In the genomic region with DNA sequence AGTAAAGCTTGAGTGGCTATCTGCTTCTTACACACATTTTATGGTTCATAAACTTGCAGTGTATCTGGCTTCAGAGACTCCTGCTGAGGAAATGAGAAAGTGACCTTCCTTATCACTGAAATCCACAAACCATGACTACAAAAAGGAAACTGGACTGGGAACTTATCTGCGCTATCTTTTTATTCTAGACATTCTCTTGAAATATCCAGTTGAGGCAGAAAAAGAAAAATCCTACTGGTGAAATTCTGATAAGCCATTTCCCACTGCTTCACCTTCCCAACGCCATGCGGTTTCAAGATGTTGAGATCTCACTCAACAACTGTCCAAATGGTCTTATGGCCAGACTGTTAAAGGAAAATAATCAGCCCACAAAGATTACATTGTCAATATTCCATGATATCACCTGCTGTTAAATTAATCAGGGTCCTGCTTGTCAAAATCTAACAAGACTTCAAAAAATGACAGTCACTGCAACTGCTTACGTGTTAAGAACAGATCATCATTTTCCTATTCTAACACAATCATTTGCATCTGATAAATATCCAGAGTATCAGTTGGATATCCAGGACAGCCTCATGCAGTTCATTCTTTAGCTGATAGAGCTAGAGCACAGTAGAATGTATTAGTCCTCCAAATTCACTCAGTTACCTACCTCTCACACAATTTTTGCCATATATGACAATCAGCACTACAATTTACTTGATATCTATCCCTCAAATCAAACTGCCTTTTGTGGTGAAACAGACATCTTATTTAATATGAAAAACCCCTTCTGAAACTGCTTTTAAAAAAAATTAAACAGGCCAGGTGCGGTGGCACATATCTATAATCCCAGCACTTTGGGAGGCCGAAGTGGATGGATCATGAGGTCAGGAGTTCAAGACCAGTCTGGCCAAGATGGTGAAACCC, we compare ENCODE assay signal across 19 cellular contexts.
DNase-seq lines count a peak whose midpoint lies in the region; ATAC-seq and TF ChIP-seq lines count a peak whose summit lies in the region.
"Had no signal": no experiment of that assay in that cellular context is flagged by ENCODE, and none has a peak within 500 bp of the region (broad histone marks: within the 10 kb centered on the region; RNA-seq: fewer than 3 reads in every experiment).

No MANE protein-coding gene starts in this region.

- no peaks in the 10 kb centered on the region for H3K36me3 Mint-ChIP-seq in glutamatergic neuron (ENCODE audit: unreplicated experiment)

- intact Hi-C loops in psoas muscle (cut with DNase I) (no loop called here), spleen (cut with DNase I; ENCODE audit: low total_unique reads) (no loop called here)

- H3K4me2 ChIP-seq in BLaER1 = peak overlapping the region; percentile 59

- WGBS in psoas muscle, 3 donors = 92 to 94% (median 93%) methylated on average over 6 of the region's 6 CpGs
- 74 to 81% (median 78%) methylated on average over 6 of the region's 6 CpGs for WGBS in spleen, 5 donors

- no peak overlapping the region for H3K4me3 Mint-ChIP-seq in glutamatergic neuron (ENCODE audit: unreplicated experiment)

- H3K36me3 ChIP-seq in BLaER1 (no peaks in the 10 kb centered on the region), psoas muscle (ENCODE audit: insufficient read depth in 1 of 2, low read depth in 1 of 2) (no peaks in the 10 kb centered on the region), spleen (no peaks in the 10 kb centered on the region)

- H3K4me1 ChIP-seq in BLaER1 (peaks cover 62% of the 10 kb centered on the region), psoas muscle (no peaks in the 10 kb centered on the region), spleen (peaks cover 0 to 7% (median 0%) of the 10 kb centered on the region in 6 donors)
- H3K4me1 ChIP-seq: Caco-2 had no signal

- H4K20me1 ChIP-seq in BLaER1 = no peaks in the 10 kb centered on the region

- H3K27ac ChIP-seq in BLaER1 (peak overlapping the region; percentile 54), VCaP (peak overlapping the region; percentile 28), psoas muscle (no peak overlapping the region), spleen (peak overlapping the region in 1 of 8 donors; percentile 4)

- H3K27me3 ChIP-seq in BLaER1 (no peaks in the 10 kb centered on the region), psoas muscle (ENCODE audit: insufficient read depth in 3 of 3, low read length in 2 of 3) (no peaks in the 10 kb centered on the region), spleen (replicated peaks in 1 of 7) (no peaks in the 10 kb centered on the region)

- H3K9me3 Mint-ChIP-seq in glutamatergic neuron (ENCODE audit: unreplicated experiment) = peaks cover 6% of the 10 kb centered on the region

- H3K4me1 Mint-ChIP-seq in glutamatergic neuron (ENCODE audit: low read depth, unreplicated experiment) = peaks cover 30% of the 10 kb centered on the region

- no peak overlapping the region for H3K4me3 ChIP-seq in BLaER1
- no peak overlapping the region for H3K4me3 ChIP-seq in psoas muscle
- H3K4me3 ChIP-seq in spleen = no peak overlapping the region

- H3K9ac ChIP-seq in BLaER1 = no peak overlapping the region

- DNase-seq in NCI-H526 (lab: John Stamatoyannopoulos, UW) (peak; percentile 78 to 86), glutamatergic neuron (no peak), psoas muscle (no peak), midbrain (lab: John Stamatoyannopoulos, UW) (no peak), spleen (no peak)
- DNase-seq: 8988T, C1 segment of cervical spinal cord, Caco-2, DMS53, H7, MV-4-11, NCI-H1436, NCI-H2081, NCI-H524, SHP77 had no signal

- peaks cover 3% of the 10 kb centered on the region for H3K27me3 Mint-ChIP-seq in glutamatergic neuron (ENCODE audit: unreplicated experiment)

- no peak for TF ChIP-seq CTCF in VCaP (conservative IDR thresholded peaks at IDR 0.05)
- no peak for TF ChIP-seq CTCF in glutamatergic neuron (IDR thresholded peaks at IDR 0.05; ENCODE audit: partially characterized antibody, unreplicated experiment)
- TF ChIP-seq CTCF in psoas muscle (IDR thresholded peaks at IDR 0.05) = no peak
- no peak for TF ChIP-seq CTCF in spleen (IDR thresholded peaks at IDR 0.05 in 8 of 11, conservative IDR thresholded peaks at IDR 0.05 in 3 of 11)

- TF ChIP-seq POLR2A in spleen (IDR thresholded peaks at IDR 0.05) = no peak

- H3K27ac Mint-ChIP-seq in glutamatergic neuron (ENCODE audit: unreplicated experiment) = peak overlapping the region; percentile 62

- H3K9me3 ChIP-seq in BLaER1 (peaks cover 18% of the 10 kb centered on the region), psoas muscle (no peaks in the 10 kb centered on the region), spleen (no peaks in the 10 kb centered on the region)
- H3K9me3 ChIP-seq: Caco-2 had no signal

- ATAC-seq in psoas muscle = no peak
- no peak for ATAC-seq in activated CD4-positive, CD25-positive, alpha-beta regulatory T cell treated with anti-CD3 and anti-CD28 coated beads, Interleukin-2, amount 50 U/mL, for 24 hours
- ATAC-seq: Panc1 had no signal

Comparison
In these comparisons a context has a peak if more than half of its experiments do, and no peak if none do; other contexts are left out.
1. DNase-seq: peak in NCI-H526 (2 of 2); none in glutamatergic neuron (single experiment), psoas muscle (0 of 2), midbrain (single experiment) and spleen (single experiment).